In genomic region chr11:41225856-41226255, GRCh38 we compare ENCODE assay signal across 18 cellular contexts.
DNase-seq lines count a peak whose midpoint lies in the region; ATAC-seq and TF ChIP-seq lines count a peak whose summit lies in the region.
"Had no signal": no experiment of that assay in that cellular context is flagged by ENCODE, and none has a peak within 500 bp of the region (broad histone marks: within the 10 kb centered on the region; RNA-seq: fewer than 3 reads in every experiment).

No MANE protein-coding gene starts in this region.

- H3K27me3 ChIP-seq in neural cell (ENCODE audit: insufficient read depth, low read depth, low read length) (no peaks in the 10 kb centered on the region), endodermal cell (ENCODE audit: control insufficient read depth, insufficient read depth, low read length, poor library complexity, severe bottlenecking) (no peaks in the 10 kb centered on the region), WERI-Rb-1 (ENCODE audit: insufficient read depth, low read depth, severe bottlenecking) (peaks cover 24% of the 10 kb centered on the region)
- H3K27me3 ChIP-seq: BLaER1 treated with 17β-estradiol and CSF1 and Interleukin-3, amounts not matched to agents 10 nM and 100 nM had no signal

- H3K79me2 ChIP-seq in neural cell (replicated peaks; ENCODE audit: insufficient read depth, low read length), result no peaks in the 10 kb centered on the region

- H3K4me1 ChIP-seq in endodermal cell (ENCODE audit: control insufficient read depth, insufficient read depth, low read length), result no peaks in the 10 kb centered on the region
- H3K4me1 ChIP-seq: A549, Caco-2 had no signal

- no peak for TF ChIP-seq RAD21 in neural cell (conservative IDR thresholded peaks at IDR 0.05)

- H3K9me3 Mint-ChIP-seq in endodermal cell, result no peaks in the 10 kb centered on the region

- H2AFZ ChIP-seq in neural cell (ENCODE audit: low read depth, low read length), result no peak overlapping the region

- H3K4me1 Mint-ChIP-seq in endodermal cell, result peaks cover 6% of the 10 kb centered on the region
- H3K4me1 Mint-ChIP-seq: B cell had no signal

- TF ChIP-seq CTCF in neural cell (IDR thresholded peaks at IDR 0.05; ENCODE audit: poor library complexity, severe bottlenecking) (no peak), endodermal cell (conservative IDR thresholded peaks at IDR 0.05) (no peak), WERI-Rb-1 (IDR thresholded peaks at IDR 0.05; ENCODE audit: low read depth, low read length) (no peak)

- DNase-seq in MV-4-11 (lab: John Stamatoyannopoulos, UW), result peak; percentile 3
- no peak for DNase-seq in endodermal cell
- no peak for DNase-seq in WERI-Rb-1
- DNase-seq: AML-193; Caco-2; Calu3; CD4-positive, alpha-beta T cell; CD8-positive, alpha-beta T cell; DMS79 treated with DMSO at 0.1 percent for 48 hours; GF-D8 had no signal

- no peaks in the 10 kb centered on the region for H3K36me3 Mint-ChIP-seq in endodermal cell (ENCODE audit: low read depth)
- H3K36me3 Mint-ChIP-seq: CD8-positive, alpha-beta T cell had no signal

- no peak overlapping the region for H3K9ac ChIP-seq in neural cell (ENCODE audit: low read length)
- no peak overlapping the region for H3K9ac ChIP-seq in endodermal cell (ENCODE audit: extremely low read depth, low read length, poor library complexity, severe bottlenecking)

- peak; percentile 67 for TF ChIP-seq EP300 in neural cell (conservative IDR thresholded peaks at IDR 0.05; ENCODE audit: poor library complexity, severe bottlenecking)

- peaks cover 8% of the 10 kb centered on the region for H3F3A ChIP-seq in neural cell (ENCODE audit: insufficient read depth, low read length, poor library complexity, severe bottlenecking)

- no peaks in the 10 kb centered on the region for H3K9me3 ChIP-seq in neural cell (ENCODE audit: low read length)
- no peaks in the 10 kb centered on the region for H3K9me3 ChIP-seq in endodermal cell (ENCODE audit: control insufficient read depth, low read length)
- no peaks in the 10 kb centered on the region for H3K9me3 ChIP-seq in WERI-Rb-1 (ENCODE audit: severe bottlenecking)
- H3K9me3 ChIP-seq: A549; BLaER1 treated with 17β-estradiol and CSF1 and Interleukin-3, amounts not matched to agents 10 nM and 100 nM; Caco-2 had no signal

- H4K20me1 ChIP-seq in neural cell (ENCODE audit: insufficient read depth), result no peaks in the 10 kb centered on the region
- H4K20me1 ChIP-seq: BLaER1 treated with 17β-estradiol and CSF1 and Interleukin-3, amounts not matched to agents 10 nM and 100 nM had no signal

- no peak for ATAC-seq in HG02763 (IDR thresholded peaks at IDR 0.05; ENCODE audit: unreplicated experiment)
- ATAC-seq: A549; CD8-positive, alpha-beta T cell had no signal

- H3K27ac Mint-ChIP-seq in endodermal cell, result no peak overlapping the region
- H3K27ac Mint-ChIP-seq: B cell; CD4-positive, alpha-beta T cell; CD8-positive, alpha-beta T cell had no signal

- no peak overlapping the region for H3K4me3 ChIP-seq in neural cell (ENCODE audit: low read length)
- no peak overlapping the region for H3K4me3 ChIP-seq in endodermal cell (ENCODE audit: low read length)
- H3K4me3 ChIP-seq in WERI-Rb-1 (ENCODE audit: low read depth, low read length), result no peak overlapping the region
- H3K4me3 ChIP-seq: A549; BLaER1 treated with 17β-estradiol and CSF1 and Interleukin-3, amounts not matched to agents 10 nM and 100 nM had no signal

- no peaks in the 10 kb centered on the region for H3K36me3 ChIP-seq in neural cell (ENCODE audit: insufficient read depth, low read length)
- H3K36me3 ChIP-seq in endodermal cell (ENCODE audit: control insufficient read depth, insufficient read depth, low read length), result no peaks in the 10 kb centered on the region
- no peaks in the 10 kb centered on the region for H3K36me3 ChIP-seq in WERI-Rb-1
- H3K36me3 ChIP-seq: BLaER1 treated with 17β-estradiol and CSF1 and Interleukin-3, amounts not matched to agents 10 nM and 100 nM had no signal

- no peak overlapping the region for H3K4me3 Mint-ChIP-seq in endodermal cell
- H3K4me3 Mint-ChIP-seq: B cell; CD4-positive, alpha-beta T cell; CD8-positive, alpha-beta T cell had no signal

- H3K27ac ChIP-seq in cingulate gyrus (ENCODE audit: low read depth, low read length) (peak overlapping the region; percentile 43), neural cell (ENCODE audit: low read length) (peak overlapping the region; percentile 45), endodermal cell (ENCODE audit: low read depth, low read length) (no peak overlapping the region), WERI-Rb-1 (no peak overlapping the region)
- H3K27ac ChIP-seq: 22Rv1, A549, C4-2B had no signal

- H3K27me3 Mint-ChIP-seq in endodermal cell (ENCODE audit: insufficient read depth), result no peaks in the 10 kb centered on the region
- H3K27me3 Mint-ChIP-seq: B cell; CD4-positive, alpha-beta T cell had no signal

- H3K9me2 ChIP-seq in neural cell (ENCODE audit: insufficient read depth, low read length), result no peaks in the 10 kb centered on the region

- H3K4me2 ChIP-seq in neural cell (ENCODE audit: low read length), result peak overlapping the region; percentile 23
- H3K4me2 ChIP-seq: A549 had no signal

- 88 to 95% methylated on average over 1 of the region's 1 CpG for WGBS in endodermal cell (ENCODE audit: insufficient coverage in 1 of 2, insufficient read length in 1 of 2), 2 experiments

TF ChIP-seq in neural cell, 6 proteins besides CTCF, POLR2A, EP300 and RAD21:
- TF ChIP-seq POLR2AphosphoS5 (IDR thresholded peaks at IDR 0.05) (no peak), MXI1 (conservative IDR thresholded peaks at IDR 0.05; ENCODE audit: poor library complexity, severe bottlenecking) (no peak), SMC3 (conservative IDR thresholded peaks at IDR 0.05; ENCODE audit: poor library complexity) (no peak), REST (IDR thresholded peaks at IDR 0.05; ENCODE audit: borderline replicate concordance) (no peak), EZH2 (IDR thresholded peaks at IDR 0.05; ENCODE audit: borderline replicate concordance, insufficient read depth, low read length, poor library complexity, severe bottlenecking) (no peak), TAF1 (IDR thresholded peaks at IDR 0.05; ENCODE audit: low read depth) (no peak)

Comparison
In these comparisons a context has a peak if more than half of its experiments do, and no peak if none do; other contexts are left out.
1. H3K27ac ChIP-seq: peak in cingulate gyrus (single experiment) and neural cell (single experiment); none in endodermal cell (single experiment) and WERI-Rb-1 (single experiment).